In the genomic region with DNA sequence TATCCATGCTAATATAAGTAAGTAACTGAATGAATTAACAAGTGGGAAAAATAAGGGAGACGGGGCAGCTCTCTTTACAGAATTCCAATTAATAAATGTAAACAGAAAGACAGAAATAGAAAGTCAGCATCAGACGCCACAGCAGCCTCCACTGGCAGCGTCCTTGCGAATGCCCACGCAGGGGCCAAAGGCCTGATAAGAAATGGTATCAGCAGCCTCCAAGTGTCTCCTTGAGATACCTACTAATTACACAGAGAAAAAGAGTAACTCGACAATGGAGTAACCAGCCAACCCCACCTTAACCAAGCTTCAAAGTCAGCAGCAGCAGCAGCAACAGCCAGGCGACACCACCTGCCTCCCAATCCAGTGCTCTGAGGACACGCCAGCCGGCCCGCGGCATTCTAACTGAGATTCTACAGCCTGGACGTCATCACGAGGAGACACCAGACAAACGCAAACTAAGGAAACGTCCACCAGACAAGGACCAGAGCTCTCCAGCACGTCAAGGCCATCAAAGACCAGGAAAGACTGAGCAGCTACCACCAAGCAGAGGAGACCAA, we compare ENCODE assay signal across 29 cellular contexts.
"Had no signal": no experiment of that assay in that cellular context is flagged by ENCODE, and none has a peak within 500 bp of the region (broad histone marks: within the 10 kb centered on the region; RNA-seq: fewer than 3 reads in every experiment).

No MANE protein-coding gene starts in this region.

- FAIRE-seq: bronchial epithelial cell, endothelial cell of umbilical vein, TTC549 had no signal

- H3K27ac Mint-ChIP-seq: activated CD4-positive, alpha-beta memory T cell treated with anti-CD3 and anti-CD28 coated beads for 36 hours; activated CD4-positive, alpha-beta T cell treated with anti-CD3 and anti-CD28 coated beads, Interleukin-2, amount 10 ng/mL, durations not matched to agents 24 days and 14 days; activated naive CD4-positive, alpha-beta T cell treated with anti-CD3 and anti-CD28 coated beads, Interleukin-2, amount 50 U/mL, for 24 hours; activated T-cell treated with anti-CD3 and anti-CD28 coated beads, Interleukin-2, amount 50 U/mL, for 24 hours; effector memory CD8-positive, alpha-beta T cell; mesothelial cell of epicardium; T-helper 1 cell treated with Interleukin-12 subunit alpha and Interleukin-12 subunit beta and Interleukin-4 antibody, amounts not matched to agents 30 μg/mL and 1 μg/mL, for 36 hours had no signal

- H3K4me3 ChIP-seq: suprapubic skin, tibial artery, upper lobe of right lung had no signal

- H3K4me1 ChIP-seq: suprapubic skin, tibial artery, upper lobe of right lung had no signal

- H3K4me1 Mint-ChIP-seq: mesothelial cell of epicardium had no signal

- H3K27ac ChIP-seq: suprapubic skin, tibial artery, upper lobe of right lung had no signal

- H3K4me3 Mint-ChIP-seq: activated CD4-positive, alpha-beta memory T cell treated with anti-CD3 and anti-CD28 coated beads for 36 hours; activated CD4-positive, alpha-beta T cell treated with anti-CD3 and anti-CD28 coated beads, Interleukin-2, amount 10 ng/mL, durations not matched to agents 24 days and 14 days; activated naive CD4-positive, alpha-beta T cell treated with anti-CD3 and anti-CD28 coated beads, Interleukin-2, amount 50 U/mL, for 24 hours; activated T-cell treated with anti-CD3 and anti-CD28 coated beads, Interleukin-2, amount 50 U/mL, for 24 hours; effector memory CD8-positive, alpha-beta T cell; mesothelial cell of epicardium; neural crest cell; T-helper 1 cell treated with Interleukin-12 subunit alpha and Interleukin-12 subunit beta and Interleukin-4 antibody, amounts not matched to agents 30 μg/mL and 1 μg/mL, for 36 hours had no signal

- H3K27me3 Mint-ChIP-seq: activated CD4-positive, alpha-beta memory T cell treated with anti-CD3 and anti-CD28 coated beads for 36 hours; activated CD4-positive, alpha-beta T cell treated with anti-CD3 and anti-CD28 coated beads, Interleukin-2, amount 10 ng/mL, durations not matched to agents 24 days and 14 days; activated naive CD4-positive, alpha-beta T cell treated with anti-CD3 and anti-CD28 coated beads, Interleukin-2, amount 50 U/mL, for 24 hours; activated T-cell treated with anti-CD3 and anti-CD28 coated beads, Interleukin-2, amount 50 U/mL, for 24 hours; effector memory CD8-positive, alpha-beta T cell had no signal

- ATAC-seq: effector memory CD8-positive, alpha-beta T cell; esophagus mucosa; naive thymus-derived CD4-positive, alpha-beta T cell; right cardiac atrium; upper lobe of right lung had no signal

- H3K27me3 ChIP-seq: suprapubic skin, tibial artery, upper lobe of right lung had no signal

- DNase-seq: activated CD4-positive, alpha-beta memory T cell treated with anti-CD3 and anti-CD28 coated beads for 36 hours; activated CD4-positive, alpha-beta T cell treated with anti-CD3 and anti-CD28 coated beads, Interleukin-2, amount 10 ng/mL, durations not matched to agents 24 days and 14 days; activated CD4-positive, CD25-positive, alpha-beta regulatory T cell treated with anti-CD3 and anti-CD28 coated beads, Interleukin-2, amount 50 U/mL, for 72 hours; activated CD8-positive, alpha-beta memory T cell treated with anti-CD3 and anti-CD28 coated beads, Interleukin-2, amount 50 U/mL, for 48 hours; activated gamma-delta T cell; activated T-cell treated with anti-CD3 and anti-CD28 coated beads, Interleukin-2, amount 50 U/mL, for 24 hours; anterior cingulate cortex; cerebellar nuclear complex; cortex of kidney; effector memory CD8-positive, alpha-beta T cell; foreskin fibroblast; head of caudate nucleus; naive thymus-derived CD4-positive, alpha-beta T cell; nucleus accumbens; stimulated activated naive CD4-positive, alpha-beta T cell; SW 1271; T-helper 9 cell; tibial artery; upper lobe of right lung had no signal
